In genomic region chr1:168365719-168366474, GRCh38 we compare ENCODE assay signal across 12 cellular contexts.
DNase-seq lines count a peak whose midpoint lies in the region; ATAC-seq and TF ChIP-seq lines count a peak whose summit lies in the region.
"Had no signal": no experiment of that assay in that cellular context is flagged by ENCODE, and none has a peak within 500 bp of the region (broad histone marks: within the 10 kb centered on the region; RNA-seq: fewer than 3 reads in every experiment).

No MANE protein-coding gene starts in this region.

- H3K27ac ChIP-seq in A673 (ENCODE audit: low read depth, low read length, poor library complexity, severe bottlenecking) (no peak overlapping the region), Panc1 (ENCODE audit: low read length) (no peak overlapping the region)
- H3K27ac ChIP-seq: tibial artery had no signal

- H3K4me3 ChIP-seq in A673 (ENCODE audit: low read depth, low read length, poor library complexity, severe bottlenecking) (no peak overlapping the region), GM06990 (replicated peaks; ENCODE audit: low read depth, low read length) (no peak overlapping the region), Panc1 (ENCODE audit: low read depth in 2 of 2, low read length in 2 of 2) (no peak overlapping the region)
- H3K4me3 ChIP-seq: tibial artery had no signal

- H3K36me3 ChIP-seq in A673 (ENCODE audit: insufficient read depth, low read length, poor library complexity, severe bottlenecking) (no peaks in the 10 kb centered on the region), GM06990 (ENCODE audit: control insufficient read depth, insufficient read depth, low read length) (no peaks in the 10 kb centered on the region), Panc1 (ENCODE audit: control insufficient read depth, insufficient read depth, low read length) (no peaks in the 10 kb centered on the region)
- H3K36me3 ChIP-seq: tibial artery had no signal

- intact Hi-C loops in A673 (cut with micrococcal nuclease; ENCODE audit: unreplicated experiment) (no loop called here), Panc1 (cut with micrococcal nuclease; ENCODE audit: unreplicated experiment) (no loop called here)

- CTCF ChIA-PET in A673 (lab: Charles Lee) (interaction anchor here (0.6 kb wide), 1 partner anchor 23 kb away, joined by 4 read pairs; no protein-coding TSS in a partner anchor), Panc1 (lab: Charles Lee) (no interaction called here)

- DNase-seq in A673 (ENCODE audit: low spot score) (no peak), GM06990 (ENCODE audit: extremely low read depth, insufficient read length) (no peak), Panc1 (ENCODE audit: low read depth, low spot score) (no peak), iPS-NIHi7 (ENCODE audit: extremely low spot score) (peak; percentile 36), HuH-7 (ENCODE audit: low spot score) (no peak), NCI-H1417 treated with DMSO at 0.1 percent for 48 hours (lab: John Stamatoyannopoulos, UW) (no peak)
- no peak for DNase-seq in stimulated activated naive CD8-positive, alpha-beta T cell treated with anti-CD3 and anti-CD28 coated beads, Interleukin-15, Interleukin-2, amounts not matched to agents 100 U/mL and 50 U/mL, for 24 hours
- DNase-seq: activated CD4-positive, alpha-beta memory T cell treated with anti-CD3 and anti-CD28 coated beads, Interleukin-2, amount 10 ng/mL, durations not matched to agents 7 days and 5 days; activated naive CD8-positive, alpha-beta T cell treated with anti-CD3 and anti-CD28 coated beads, Interleukin-2, amount 50 U/mL, for 24 hours; NCI-H1436; tibial artery had no signal

- ATAC-seq in Panc1 = no peak
- no peak for ATAC-seq in stimulated activated naive CD8-positive, alpha-beta T cell treated with anti-CD3 and anti-CD28 coated beads, Interleukin-15, Interleukin-2, amounts not matched to agents 100 U/mL and 50 U/mL, for 24 hours
- ATAC-seq in GM21528 (IDR thresholded peaks at IDR 0.05; ENCODE audit: low FRiP score, unreplicated experiment) = no peak
- ATAC-seq: activated naive CD8-positive, alpha-beta T cell treated with anti-CD3 and anti-CD28 coated beads, Interleukin-2, amount 50 U/mL, for 24 hours had no signal

- POLR2A ChIA-PET in A673 (lab: Charles Lee; ENCODE audit: low non-redundant PET) = no interaction called here
- POLR2A ChIA-PET in Panc1 (lab: Charles Lee) = no interaction called here

- TF ChIP-seq CTCF in A673 (conservative IDR thresholded peaks at IDR 0.05; ENCODE audit: low read depth, low read length) (0 out of 2 replicates have a peak, but pooled peaks have one; percentile 15), GM06990 (IDR thresholded peaks at IDR 0.05; ENCODE audit: insufficient read depth, low read length, poor library complexity, severe bottlenecking) (peak; percentile 31), Panc1 (IDR thresholded peaks at IDR 0.05) (peak; percentile 24)

- no TSS peak for BruUV-seq in A673 (replicated peaks; lab: Mats Ljungman, UMichigan)
- no TSS peak for BruUV-seq in Panc1 (replicated peaks; lab: Mats Ljungman, UMichigan)

- in situ Hi-C loops in Panc1 (cut with HindIII; ENCODE audit: low pct_unique_long_range_greater_than_20kb, low sequenced_read_pairs) = no loop called here

- H3K27me3 ChIP-seq in A673 (replicated peaks; ENCODE audit: insufficient read depth, low read depth, low read length, poor library complexity) (peaks cover under 1% of the 10 kb centered on the region), GM06990 (replicated peaks; ENCODE audit: control insufficient read depth, insufficient read depth, low read length) (no peaks in the 10 kb centered on the region), Panc1 (ENCODE audit: control insufficient read depth, insufficient read depth, low read length) (peaks cover 6% of the 10 kb centered on the region; the same call in 1 of the 2 replicates)
- H3K27me3 ChIP-seq: tibial artery had no signal

- H3K9me3 ChIP-seq in A673 (ENCODE audit: low read depth, low read length, poor library complexity, severe bottlenecking) (no peaks in the 10 kb centered on the region), Panc1 (ENCODE audit: control insufficient read depth, insufficient read depth, low read depth, low read length) (no peaks in the 10 kb centered on the region)
- H3K9me3 ChIP-seq: tibial artery had no signal

- H3K4me1 ChIP-seq in A673 (ENCODE audit: insufficient read depth, low read length, poor library complexity, severe bottlenecking) (no peaks in the 10 kb centered on the region), Panc1 (ENCODE audit: control insufficient read depth, insufficient read depth, low read length) (no peaks in the 10 kb centered on the region)
- H3K4me1 ChIP-seq: tibial artery had no signal
